In the genomic region with DNA sequence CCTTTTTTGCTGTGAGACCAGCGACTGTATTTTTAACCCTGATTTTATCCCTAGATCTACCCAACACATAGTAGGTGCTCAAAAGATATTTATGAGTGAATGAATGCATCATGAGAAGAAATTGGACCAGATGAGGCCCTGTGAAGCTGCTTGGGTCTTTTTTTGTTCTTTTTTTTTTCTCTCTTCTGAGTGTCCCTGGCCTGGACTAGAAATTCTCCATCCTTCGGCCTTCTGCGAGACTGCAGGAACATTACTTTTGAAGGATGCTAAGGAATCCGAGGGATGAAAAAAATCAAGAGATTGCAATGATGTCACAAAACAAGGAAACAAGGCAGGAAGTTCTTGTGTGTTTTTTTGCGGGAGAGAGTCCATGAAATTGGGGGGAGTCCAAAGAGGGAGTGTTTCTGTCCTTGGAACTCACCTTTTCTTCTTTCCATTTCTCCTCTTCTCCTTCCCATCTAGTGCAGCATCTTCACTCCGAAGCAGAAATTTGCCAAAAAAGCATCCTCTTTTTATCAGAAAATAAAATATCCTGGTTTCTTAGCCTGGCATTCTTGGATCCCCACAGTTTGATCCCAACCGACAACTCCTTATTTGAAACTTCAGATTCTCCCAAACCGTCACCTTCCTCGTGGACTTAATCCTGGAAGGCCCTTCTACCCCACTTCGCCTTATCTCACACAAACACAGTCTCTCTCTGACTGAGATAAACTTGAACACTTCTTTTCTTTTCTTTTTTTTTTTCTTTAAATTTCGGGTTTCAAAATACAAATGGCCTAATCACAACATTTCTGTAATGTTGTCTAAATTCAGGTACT, we compare ENCODE assay signal across 8 cellular contexts. TPM values are rescaled to one million over a fixed set of nuclear protein-coding genes. Genes with fewer than 3 reads are reported as not detected.
DNase-seq lines count a peak whose midpoint lies in the region; ATAC-seq and TF ChIP-seq lines count a peak whose summit lies in the region.

No MANE protein-coding gene starts in this region.

- 38% methylated on average over 11 of the region's 11 CpGs for WGBS in esophagus muscularis mucosa

- peak overlapping the region; percentile 76 to 96 (median 87) for H3K4me3 ChIP-seq in esophagus muscularis mucosa

- intact Hi-C loops in activated CD4-positive, alpha-beta T cell treated with anti-CD3 and anti-CD28 coated beads, Interleukin-2, amount 10 ng/mL, durations not matched to agents 24 days and 14 days (cut with micrococcal nuclease) = loop anchor here (1.0 to 5.0 kb wide), 3 partner anchors 50 to 360 kb away; a partner anchor contains a TSS
- intact Hi-C loops in esophagus muscularis mucosa (cut with DNase I) = loop anchor here (2.0 kb wide), 1 partner anchor 192 kb away; no protein-coding TSS in a partner anchor

- TF ChIP-seq POLR2A in esophagus muscularis mucosa (IDR thresholded peaks at IDR 0.05; ENCODE audit: low read depth) = no peak

- ATAC-seq in SK-N-SH treated with all-trans-retinoic acid at 6 μM for 48 hours = peak; percentile 14
- ATAC-seq in GM21576 (IDR thresholded peaks at IDR 0.05; ENCODE audit: unreplicated experiment) = no peak
- no peak for ATAC-seq in GM18868 (IDR thresholded peaks at IDR 0.05; ENCODE audit: unreplicated experiment)

- no peaks in the 10 kb centered on the region for H3K27me3 Mint-ChIP-seq in activated CD4-positive, alpha-beta T cell treated with anti-CD3 and anti-CD28 coated beads, Interleukin-2, amount 10 ng/mL, durations not matched to agents 24 days and 14 days
- peaks cover 10% of the 10 kb centered on the region for H3K27me3 Mint-ChIP-seq in neural crest cell (ENCODE audit: low read depth)

- no peaks in the 10 kb centered on the region for H3K9me3 ChIP-seq in esophagus muscularis mucosa

- peaks cover 38% of the 10 kb centered on the region for H3K4me1 Mint-ChIP-seq in activated CD4-positive, alpha-beta T cell treated with anti-CD3 and anti-CD28 coated beads, Interleukin-2, amount 10 ng/mL, durations not matched to agents 24 days and 14 days
- H3K4me1 Mint-ChIP-seq in neural crest cell = peaks cover 20% of the 10 kb centered on the region

- no peaks in the 10 kb centered on the region for H3K27me3 ChIP-seq in esophagus muscularis mucosa

- DNase-seq in activated CD4-positive, alpha-beta T cell treated with anti-CD3 and anti-CD28 coated beads, Interleukin-2, amount 10 ng/mL, durations not matched to agents 24 days and 14 days = no peak
- no peak for DNase-seq in activated CD4-positive, alpha-beta T cell treated with anti-CD3 and anti-CD28 coated beads for 48 hours
- DNase-seq in esophagus muscularis mucosa (ENCODE audit: extremely low spot score) (no peak), neural crest cell (ENCODE audit: low read depth, low spot score) (no peak), NCI-H1105 (lab: John Stamatoyannopoulos, UW) (no peak)

- peak overlapping the region; percentile 95 for H3K4me3 Mint-ChIP-seq in activated CD4-positive, alpha-beta T cell treated with anti-CD3 and anti-CD28 coated beads, Interleukin-2, amount 10 ng/mL, durations not matched to agents 24 days and 14 days
- peak overlapping the region; percentile 89 for H3K4me3 Mint-ChIP-seq in neural crest cell

- peaks cover 24 to 40% (median 32%) of the 10 kb centered on the region in 4 donors for H3K4me1 ChIP-seq in esophagus muscularis mucosa

- peak overlapping the region; percentile 90 to 93 (median 92) for H3K27ac ChIP-seq in esophagus muscularis mucosa (replicated peaks in 1 of 4)

- TF ChIP-seq EP300 in esophagus muscularis mucosa (IDR thresholded peaks at IDR 0.05) = no peak

- H3K27ac Mint-ChIP-seq in activated CD4-positive, alpha-beta T cell treated with anti-CD3 and anti-CD28 coated beads, Interleukin-2, amount 10 ng/mL, durations not matched to agents 24 days and 14 days = peak overlapping the region; percentile 94
- H3K27ac Mint-ChIP-seq in neural crest cell (ENCODE audit: unreplicated experiment) = peak overlapping the region; percentile 98

- peaks cover 5% of the 10 kb centered on the region for H3K9me3 Mint-ChIP-seq in activated CD4-positive, alpha-beta T cell treated with anti-CD3 and anti-CD28 coated beads, Interleukin-2, amount 10 ng/mL, durations not matched to agents 24 days and 14 days
- no peaks in the 10 kb centered on the region for H3K9me3 Mint-ChIP-seq in neural crest cell

- TF ChIP-seq CTCF in esophagus muscularis mucosa (IDR thresholded peaks at IDR 0.05) (no peak), neural crest cell (conservative IDR thresholded peaks at IDR 0.05) (no peak)

- H3K36me3 Mint-ChIP-seq in activated CD4-positive, alpha-beta T cell treated with anti-CD3 and anti-CD28 coated beads, Interleukin-2, amount 10 ng/mL, durations not matched to agents 24 days and 14 days (ENCODE audit: low read depth) = peaks cover 15% of the 10 kb centered on the region
- H3K36me3 Mint-ChIP-seq in neural crest cell (ENCODE audit: low read depth) = no peaks in the 10 kb centered on the region

- peaks cover 0 to 21% (median 8%) of the 10 kb centered on the region in 4 donors for H3K36me3 ChIP-seq in esophagus muscularis mucosa

TF ChIP-seq in SK-N-SH treated with all-trans-retinoic acid at 6 μM for 48 hours, 23 proteins besides CTCF, POLR2A, EP300 and RAD21 (continues in another document):
- no peak for TF ChIP-seq ZNF70 (CRISPR knock-in tag; IDR thresholded peaks at IDR 0.05)
- TF ChIP-seq, protein P1, sequence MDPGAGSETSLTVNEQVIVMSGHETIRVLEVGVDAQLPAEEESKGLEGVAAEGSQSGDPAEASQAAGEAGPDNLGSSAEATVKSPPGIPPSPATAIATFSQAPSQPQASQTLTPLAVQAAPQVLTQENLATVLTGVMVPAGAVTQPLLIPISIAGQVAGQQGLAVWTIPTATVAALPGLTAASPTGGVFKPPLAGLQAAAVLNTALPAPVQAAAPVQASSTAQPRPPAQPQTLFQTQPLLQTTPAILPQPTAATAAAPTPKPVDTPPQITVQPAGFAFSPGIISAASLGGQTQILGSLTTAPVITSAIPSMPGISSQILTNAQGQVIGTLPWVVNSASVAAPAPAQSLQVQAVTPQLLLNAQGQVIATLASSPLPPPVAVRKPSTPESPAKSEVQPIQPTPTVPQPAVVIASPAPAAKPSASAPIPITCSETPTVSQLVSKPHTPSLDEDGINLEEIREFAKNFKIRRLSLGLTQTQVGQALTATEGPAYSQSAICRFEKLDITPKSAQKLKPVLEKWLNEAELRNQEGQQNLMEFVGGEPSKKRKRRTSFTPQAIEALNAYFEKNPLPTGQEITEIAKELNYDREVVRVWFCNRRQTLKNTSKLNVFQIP (CRISPR knock-in tag; IDR thresholded peaks at IDR 0.05; ENCODE audit: borderline replicate concordance, low read depth) = no peak
- TF ChIP-seq ZNF565 (CRISPR knock-in tag; conservative IDR thresholded peaks at IDR 0.05; ENCODE audit: low read depth) = no peak
- no peak for TF ChIP-seq TOX (CRISPR knock-in tag; IDR thresholded peaks at IDR 0.05; ENCODE audit: borderline replicate concordance)
- TF ChIP-seq, protein P2, sequence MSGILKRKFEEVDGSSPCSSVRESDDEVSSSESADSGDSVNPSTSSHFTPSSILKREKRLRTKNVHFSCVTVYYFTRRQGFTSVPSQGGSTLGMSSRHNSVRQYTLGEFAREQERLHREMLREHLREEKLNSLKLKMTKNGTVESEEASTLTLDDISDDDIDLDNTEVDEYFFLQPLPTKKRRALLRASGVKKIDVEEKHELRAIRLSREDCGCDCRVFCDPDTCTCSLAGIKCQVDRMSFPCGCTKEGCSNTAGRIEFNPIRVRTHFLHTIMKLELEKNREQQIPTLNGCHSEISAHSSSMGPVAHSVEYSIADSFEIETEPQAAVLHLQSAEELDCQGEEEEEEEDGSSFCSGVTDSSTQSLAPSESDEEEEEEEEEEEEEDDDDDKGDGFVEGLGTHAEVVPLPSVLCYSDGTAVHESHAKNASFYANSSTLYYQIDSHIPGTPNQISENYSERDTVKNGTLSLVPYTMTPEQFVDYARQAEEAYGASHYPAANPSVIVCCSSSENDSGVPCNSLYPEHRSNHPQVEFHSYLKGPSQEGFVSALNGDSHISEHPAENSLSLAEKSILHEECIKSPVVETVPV (CRISPR knock-in tag; IDR thresholded peaks at IDR 0.05) = no peak

RNA-seq across cellular contexts. Expression of a gene that starts 0.7 kb away (rescaled TPM):
- total RNA-seq in activated CD4-positive, alpha-beta T cell treated with anti-CD3 and anti-CD28 coated beads, Interleukin-2, amount 10 ng/mL, durations not matched to agents 24 days and 14 days = 40.9 and 41.1 TPM in 2 replicates
- 10 to 100 TPM; 32.4 to 51.3 (median 43.6) TPM for total RNA-seq in esophagus muscularis mucosa
- 47.6 and 47.7 TPM in 2 replicates for total RNA-seq in neural crest cell

RNA-seq across cellular contexts. Expression of a gene that starts 18.8 kb away (rescaled TPM):
- not detected in 2 replicates for total RNA-seq in activated CD4-positive, alpha-beta T cell treated with anti-CD3 and anti-CD28 coated beads, Interleukin-2, amount 10 ng/mL, durations not matched to agents 24 days and 14 days
- total RNA-seq in esophagus muscularis mucosa = 1 to 10 TPM in 1 of 4 donors, not detected in 3; 1.2 TPM
- not detected in 2 replicates for total RNA-seq in neural crest cell

RNA-seq across cellular contexts. Expression of a gene that starts 26.0 kb away (rescaled TPM):
- not detected in 2 replicates for total RNA-seq in activated CD4-positive, alpha-beta T cell treated with anti-CD3 and anti-CD28 coated beads, Interleukin-2, amount 10 ng/mL, durations not matched to agents 24 days and 14 days
- total RNA-seq in esophagus muscularis mucosa (under 1 TPM in 3 of 4 donors, not detected in 1; 0.13 to 0.66 (median 0.34) TPM), neural crest cell (not detected in 2 replicates)

RNA-seq across cellular contexts. Expression of a gene that starts 37.0 kb away (rescaled TPM):
- 0.49 and 1.5 TPM in 2 replicates for total RNA-seq in activated CD4-positive, alpha-beta T cell treated with anti-CD3 and anti-CD28 coated beads, Interleukin-2, amount 10 ng/mL, durations not matched to agents 24 days and 14 days
- total RNA-seq in esophagus muscularis mucosa (100 to 1,000 TPM; 255 to 471 (median 274) TPM), neural crest cell (7.2 and 8.8 TPM in 2 replicates)

RNA-seq across cellular contexts. Expression of a gene that starts 49.6 kb away (rescaled TPM):
- 9.9 and 10.5 TPM in 2 replicates for total RNA-seq in activated CD4-positive, alpha-beta T cell treated with anti-CD3 and anti-CD28 coated beads, Interleukin-2, amount 10 ng/mL, durations not matched to agents 24 days and 14 days
- total RNA-seq in esophagus muscularis mucosa (10 to 100 TPM in 2 of 4 donors, 1 to 10 TPM in 2; 5.4 to 13.4 (median 9.9) TPM), neural crest cell (11.8 and 12.3 TPM in 2 replicates)
